ENCODE assay signal across 22 cellular contexts in the genomic region with DNA sequence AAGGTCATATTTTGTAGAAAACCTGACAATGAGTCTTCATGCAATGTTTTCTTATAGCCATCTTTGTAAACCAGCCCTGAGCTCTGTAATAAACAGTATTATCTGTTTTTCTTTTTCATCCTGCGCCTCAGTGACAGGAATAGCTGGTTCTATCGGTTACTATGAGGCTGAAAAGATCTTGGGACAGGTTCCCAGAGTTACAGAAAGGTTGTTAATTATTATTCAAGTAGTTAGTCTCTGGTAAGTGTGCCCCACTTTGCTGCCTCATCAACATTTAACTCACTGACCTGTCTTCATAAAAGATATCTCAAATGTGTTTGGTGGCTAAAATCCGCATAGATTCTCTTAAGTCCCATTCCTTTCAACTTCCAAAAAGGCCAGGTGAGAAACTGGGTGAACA. TPM values are rescaled to one million over a fixed set of nuclear protein-coding genes. Genes with fewer than 3 reads are reported as not detected.
DNase-seq lines count a peak whose midpoint lies in the region; ATAC-seq, FAIRE-seq and TF ChIP-seq lines count a peak whose summit lies in the region.
"Had no signal": no experiment of that assay in that cellular context is flagged by ENCODE, and none has a peak within 500 bp of the region (broad histone marks: within the 10 kb centered on the region; RNA-seq: fewer than 3 reads in every experiment).

No MANE protein-coding gene starts in this region.

- peaks cover 0 to 64% of the 10 kb centered on the region in 2 donors for H3K36me3 ChIP-seq in left lung
- H3K36me3 ChIP-seq: BE2C had no signal

- intact Hi-C loops in left lung (cut with DNase I), result no loop called here

- peak overlapping the region; percentile 15 for H3K27ac Mint-ChIP-seq in progenitor cell of endocrine pancreas
- H3K27ac Mint-ChIP-seq in activated CD8-positive, alpha-beta memory T cell treated with anti-CD3 and anti-CD28 coated beads, Interleukin-2, amount 10 ng/mL, durations not matched to agents 7 days and 5 days, result no peak overlapping the region
- H3K27ac Mint-ChIP-seq: CD8-positive, alpha-beta memory T cell had no signal

- peak; percentile 91 for FAIRE-seq in islet of Langerhans (lab: Jason Lieb, UNC)
- FAIRE-seq: GM12878, GM19239 had no signal

- H3K27ac ChIP-seq in VCaP (peak overlapping the region; percentile 69), left lung (no peak overlapping the region)
- H3K27ac ChIP-seq: GM23248, HL-60 had no signal

- peaks cover 35% of the 10 kb centered on the region for H3K36me3 Mint-ChIP-seq in progenitor cell of endocrine pancreas (ENCODE audit: insufficient read depth)
- H3K36me3 Mint-ChIP-seq in activated CD8-positive, alpha-beta memory T cell treated with anti-CD3 and anti-CD28 coated beads, Interleukin-2, amount 10 ng/mL, durations not matched to agents 7 days and 5 days, result peaks cover 61% of the 10 kb centered on the region

- H3K9me3 ChIP-seq in left lung, result no peaks in the 10 kb centered on the region
- H3K9me3 ChIP-seq: BE2C, HAP-1 had no signal

- no peaks in the 10 kb centered on the region for H3K9me3 Mint-ChIP-seq in progenitor cell of endocrine pancreas (ENCODE audit: low read depth)
- H3K9me3 Mint-ChIP-seq in activated CD8-positive, alpha-beta memory T cell treated with anti-CD3 and anti-CD28 coated beads, Interleukin-2, amount 10 ng/mL, durations not matched to agents 7 days and 5 days (ENCODE audit: low read depth), result no peaks in the 10 kb centered on the region
- H3K9me3 Mint-ChIP-seq: CD4-positive, CD25-positive, alpha-beta regulatory T cell; CD8-positive, alpha-beta memory T cell had no signal

- no peak overlapping the region for H3K4me3 ChIP-seq in left lung
- H3K4me3 ChIP-seq: GM12878, GM23248, HAP-1 had no signal

- H3K27me3 ChIP-seq in left lung, result no peaks in the 10 kb centered on the region
- H3K27me3 ChIP-seq: BE2C had no signal

- peak; percentile 59 for ATAC-seq in left lung
- no peak for ATAC-seq in HG03521 (IDR thresholded peaks at IDR 0.05; ENCODE audit: unreplicated experiment)
- ATAC-seq in activated CD8-positive, alpha-beta memory T cell treated with anti-CD3 and anti-CD28 coated beads, Interleukin-2, amount 10 ng/mL, durations not matched to agents 7 days and 5 days, result no peak
- ATAC-seq: GM12878 had no signal

- H3K4me1 ChIP-seq in left lung, result peaks cover 0 to 5% of the 10 kb centered on the region in 2 donors
- H3K4me1 ChIP-seq: BE2C, HAP-1 had no signal

- CTCF ChIA-PET in activated CD8-positive, alpha-beta memory T cell treated with anti-CD3 and anti-CD28 coated beads, Interleukin-2, amount 10 ng/mL, durations not matched to agents 7 days and 5 days (lab: Charles Lee), result no interaction called here

- no peaks in the 10 kb centered on the region for H3K27me3 Mint-ChIP-seq in progenitor cell of endocrine pancreas
- H3K27me3 Mint-ChIP-seq in activated CD8-positive, alpha-beta memory T cell treated with anti-CD3 and anti-CD28 coated beads, Interleukin-2, amount 10 ng/mL, durations not matched to agents 7 days and 5 days, result no peaks in the 10 kb centered on the region
- H3K27me3 Mint-ChIP-seq: CD4-positive, CD25-positive, alpha-beta regulatory T cell; CD8-positive, alpha-beta memory T cell had no signal

- no peaks in the 10 kb centered on the region for H3K4me1 Mint-ChIP-seq in progenitor cell of endocrine pancreas (ENCODE audit: low read depth)
- peaks cover 16% of the 10 kb centered on the region for H3K4me1 Mint-ChIP-seq in activated CD8-positive, alpha-beta memory T cell treated with anti-CD3 and anti-CD28 coated beads, Interleukin-2, amount 10 ng/mL, durations not matched to agents 7 days and 5 days

- no peak for DNase-seq in left lung
- no peak for DNase-seq in progenitor cell of endocrine pancreas (ENCODE audit: low spot score, unreplicated experiment)
- DNase-seq in Ammon's horn (ENCODE audit: low spot score), result no peak
- no peak for DNase-seq in activated CD8-positive, alpha-beta memory T cell treated with anti-CD3 and anti-CD28 coated beads, Interleukin-2, amount 10 ng/mL, durations not matched to agents 7 days and 5 days
- DNase-seq: BE2C; C1 segment of cervical spinal cord; CD4-positive, CD25-positive, alpha-beta regulatory T cell; CD8-positive, alpha-beta memory T cell; COR-L47; DMS 273 treated with DMSO at 0.1 percent for 48 hours; DMS53; DND-41; EL; GM23248; IMR-90 had no signal

- H3K4me3 Mint-ChIP-seq in progenitor cell of endocrine pancreas (ENCODE audit: low read depth), result no peak overlapping the region
- no peak overlapping the region for H3K4me3 Mint-ChIP-seq in activated CD8-positive, alpha-beta memory T cell treated with anti-CD3 and anti-CD28 coated beads, Interleukin-2, amount 10 ng/mL, durations not matched to agents 7 days and 5 days
- H3K4me3 Mint-ChIP-seq: CD4-positive, CD25-positive, alpha-beta regulatory T cell; CD8-positive, alpha-beta memory T cell had no signal

- no peak for TF ChIP-seq CTCF in VCaP (conservative IDR thresholded peaks at IDR 0.05)
- no peak for TF ChIP-seq CTCF in left lung (IDR thresholded peaks at IDR 0.05)
- TF ChIP-seq CTCF in progenitor cell of endocrine pancreas (IDR thresholded peaks at IDR 0.05; ENCODE audit: unreplicated experiment), result no peak

RNA-seq across cellular contexts. Expression of gene ACAA2, which starts 18.6 kb away (rescaled TPM):
- total RNA-seq in left lung (10 to 100 TPM; 60.3 to 71.0 TPM), progenitor cell of endocrine pancreas (100 and 106 TPM in 2 replicates)
- 100 to 1,000 TPM in 1 of 2 experiments, 10 to 100 TPM in 1; 73.6 to 105 TPM for total RNA-seq in activated CD8-positive, alpha-beta memory T cell treated with anti-CD3 and anti-CD28 coated beads, Interleukin-2, amount 10 ng/mL, durations not matched to agents 7 days and 5 days
